In genomic region chr2:237354930-237355329, GRCh38 we compare ENCODE assay signal across 15 cellular contexts. TPM values are rescaled to one million over a fixed set of nuclear protein-coding genes. Genes with fewer than 3 reads are reported as not detected.
DNase-seq lines count a peak whose midpoint lies in the region; ATAC-seq and TF ChIP-seq lines count a peak whose summit lies in the region.
"Had no signal": no experiment of that assay in that cellular context is flagged by ENCODE, and none has a peak within 500 bp of the region (broad histone marks: within the 10 kb centered on the region; RNA-seq: fewer than 3 reads in every experiment).

No MANE protein-coding gene starts in this region.

- H3K36me3 ChIP-seq in esophagus squamous epithelium, result peaks cover 0 to 47% (median 0%) of the 10 kb centered on the region in 3 donors
- H3K36me3 ChIP-seq: neural progenitor cell had no signal

- CTCF ChIA-PET in activated CD4-positive, alpha-beta memory T cell treated with anti-CD3 and anti-CD28 coated beads for 36 hours (lab: Charles Lee), result no interaction called here

- no peaks in the 10 kb centered on the region for H3K9me3 ChIP-seq in esophagus squamous epithelium

- H3K4me3 ChIP-seq in esophagus squamous epithelium, result no peak overlapping the region
- H3K4me3 ChIP-seq: neural progenitor cell had no signal

- peaks cover 0 to 57% (median 4%) of the 10 kb centered on the region in 3 donors for H3K4me1 ChIP-seq in esophagus squamous epithelium

- TF ChIP-seq POLR2A in esophagus squamous epithelium (IDR thresholded peaks at IDR 0.05), result no peak

- H3K27me3 ChIP-seq in esophagus squamous epithelium, result peaks cover 0 to 39% (median 0%) of the 10 kb centered on the region in 4 donors
- H3K27me3 ChIP-seq: neural progenitor cell had no signal

- no peak overlapping the region for H3K27ac Mint-ChIP-seq in activated CD4-positive, alpha-beta memory T cell treated with anti-CD3 and anti-CD28 coated beads for 36 hours
- H3K27ac Mint-ChIP-seq: activated T-helper 1 cell treated with anti-CD3 and anti-CD28 coated beads, Interleukin-12 subunit alpha, Interleukin-12 subunit beta, Interleukin-2, Interleukin-4 antibody, amounts not matched to agents 30 ng/mL and 10 ng/mL and 1 ng/mL, durations not matched to agents 14 hours and 24 hours and 36 hours; brain; neural progenitor cell had no signal

- peak overlapping the region in 3 of 4 donors; percentile 30 to 59 (median 52) for H3K27ac ChIP-seq in esophagus squamous epithelium
- H3K27ac ChIP-seq: neural progenitor cell had no signal

- H3K4me3 Mint-ChIP-seq in activated CD4-positive, alpha-beta memory T cell treated with anti-CD3 and anti-CD28 coated beads for 36 hours, result no peak overlapping the region
- H3K4me3 Mint-ChIP-seq: activated T-helper 1 cell treated with anti-CD3 and anti-CD28 coated beads, Interleukin-12 subunit alpha, Interleukin-12 subunit beta, Interleukin-2, Interleukin-4 antibody, amounts not matched to agents 30 ng/mL and 10 ng/mL and 1 ng/mL, durations not matched to agents 14 hours and 24 hours and 36 hours; brain; neural progenitor cell had no signal

- H3K9me3 Mint-ChIP-seq in activated CD4-positive, alpha-beta memory T cell treated with anti-CD3 and anti-CD28 coated beads for 36 hours, result no peaks in the 10 kb centered on the region
- H3K9me3 Mint-ChIP-seq: activated T-helper 1 cell treated with anti-CD3 and anti-CD28 coated beads, Interleukin-12 subunit alpha, Interleukin-12 subunit beta, Interleukin-2, Interleukin-4 antibody, amounts not matched to agents 30 ng/mL and 10 ng/mL and 1 ng/mL, durations not matched to agents 14 hours and 24 hours and 36 hours; neural progenitor cell had no signal

- H3K27me3 Mint-ChIP-seq in activated CD4-positive, alpha-beta memory T cell treated with anti-CD3 and anti-CD28 coated beads for 36 hours, result no peaks in the 10 kb centered on the region

- POLR2A ChIA-PET in activated CD4-positive, alpha-beta memory T cell treated with anti-CD3 and anti-CD28 coated beads for 36 hours (lab: Charles Lee), result interaction anchor here (0.8 kb wide), 1 partner anchor 11 kb away, joined by 3 read pairs; no protein-coding TSS in a partner anchor

- WGBS in esophagus squamous epithelium, 2 donors, result 14 to 38% methylated on average over 4 to 6 of the region's 6 CpGs

- ATAC-seq in omental fat pad (ENCODE audit: low FRiP score), result peak; percentile 9

- intact Hi-C loops in esophagus squamous epithelium (cut with DNase I), result no loop called here
- intact Hi-C loops in activated CD4-positive, alpha-beta memory T cell treated with anti-CD3 and anti-CD28 coated beads for 36 hours (cut with micrococcal nuclease), result no loop called here

- peak in 2 of 6 experiments; percentile 7 to 19 for TF ChIP-seq CTCF in esophagus squamous epithelium (IDR thresholded peaks at IDR 0.05)
- TF ChIP-seq CTCF in omental fat pad (IDR thresholded peaks at IDR 0.05), result no peak

- no peaks in the 10 kb centered on the region for H3K4me1 Mint-ChIP-seq in activated CD4-positive, alpha-beta memory T cell treated with anti-CD3 and anti-CD28 coated beads for 36 hours (ENCODE audit: low read depth)

- H3K36me3 Mint-ChIP-seq in activated CD4-positive, alpha-beta memory T cell treated with anti-CD3 and anti-CD28 coated beads for 36 hours, result peaks cover 6% of the 10 kb centered on the region
- H3K36me3 Mint-ChIP-seq: brain, neural progenitor cell had no signal

- DNase-seq in AG08396 (ENCODE audit: low spot score) (peak; percentile 52), RPMI7951 (ENCODE audit: low read depth) (peak; percentile 97), esophagus squamous epithelium (lab: John Stamatoyannopoulos, UW) (no peak), omental fat pad (ENCODE audit: low spot score) (no peak), HuH-7 (ENCODE audit: low spot score) (no peak), anterior cingulate cortex (lab: John Stamatoyannopoulos, UW) (no peak), NCI-H748 (lab: John Stamatoyannopoulos, UW; ENCODE audit: unreplicated experiment) (no peak)
- no peak for DNase-seq in activated CD4-positive, alpha-beta memory T cell treated with anti-CD3 and anti-CD28 coated beads for 36 hours
- DNase-seq: activated CD4-positive, CD25-positive, alpha-beta regulatory T cell treated with anti-CD3 and anti-CD28 coated beads, Interleukin-2, amount 50 U/mL, for 72 hours; C1 segment of cervical spinal cord; GF-D8; NCI-H2107 had no signal

RNA-seq across cellular contexts. Expression of gene COL6A3, which starts 59.0 kb away (rescaled TPM):
- 3.6 and 4.1 TPM in 2 replicates for total RNA-seq in RPMI7951 (2014; rRNA removed; shearing (Covaris generic))
- 100 to 1,000 TPM in 1 of 4 donors, 10 to 100 TPM in 2, 1 to 10 TPM in 1; 8.9 to 138 (median 46.5) TPM for total RNA-seq in esophagus squamous epithelium
- total RNA-seq in omental fat pad, result 100 to 1,000 TPM; 105 to 712 (median 274) TPM
- total RNA-seq in activated CD4-positive, alpha-beta memory T cell treated with anti-CD3 and anti-CD28 coated beads for 36 hours, result 10 to 100 TPM; 27.7 to 29.7 TPM

Comparison
In these comparisons a context has a peak if more than half of its experiments do, and no peak if none do; other contexts are left out.
1. DNase-seq: peak in AG08396 (single experiment) and RPMI7951 (single experiment); none in esophagus squamous epithelium (single experiment), omental fat pad (single experiment), HuH-7 (single experiment), anterior cingulate cortex (0 of 58), activated CD4-positive, alpha-beta memory T cell treated with anti-CD3 and anti-CD28 coated beads for 36 hours (single experiment) and NCI-H748 (single experiment).